ENCODE assay signal across 29 cellular contexts in the genomic region with DNA sequence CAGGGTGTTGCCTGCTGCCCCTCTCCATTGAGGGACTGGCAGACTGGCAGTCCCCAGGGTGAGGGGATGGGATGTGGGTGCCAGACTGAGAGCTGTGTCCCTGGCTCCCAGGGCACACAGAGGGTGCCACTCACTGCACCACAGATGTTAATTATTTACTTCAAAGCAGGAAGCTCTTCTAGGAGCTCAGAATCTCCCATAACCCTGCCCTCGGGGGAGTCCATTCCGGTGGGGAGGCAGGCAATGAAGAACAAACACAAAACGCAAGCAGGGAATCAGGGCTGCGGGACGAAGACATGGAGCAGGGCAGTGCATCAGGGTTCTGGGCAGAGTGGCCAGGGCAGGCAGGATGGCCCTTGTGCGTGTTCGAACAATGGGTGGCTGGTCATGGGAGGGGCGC. TPM values are rescaled to one million over a fixed set of nuclear protein-coding genes. Genes with fewer than 3 reads are reported as not detected.
"Had no signal": no experiment of that assay in that cellular context is flagged by ENCODE, and none has a peak within 500 bp of the region (broad histone marks: within the 10 kb centered on the region; RNA-seq: fewer than 3 reads in every experiment).

No MANE protein-coding gene starts in this region.

- ATAC-seq: heart right ventricle; left ventricle myocardium superior; lower lobe of right lung; natural killer cell; pancreas; sciatic nerve; stimulated activated naive CD8-positive, alpha-beta T cell treated with anti-CD3 and anti-CD28 coated beads, Interleukin-15, amount 100 ng/mL, for 72 hours; upper lobe of right lung had no signal

- H3K27ac ChIP-seq: coronary artery, esophagus muscularis mucosa, heart right ventricle, lower lobe of right lung, neutrophil, suprapubic skin, transverse colon, upper lobe of right lung, uterus had no signal

- DNase-seq: dermis blood vessel endothelial cell; effector memory CD4-positive, alpha-beta T cell; foreskin melanocyte; glutamatergic neuron; heart right ventricle; hippocampal formation; left ventricle myocardium superior; lower lobe of right lung; natural killer cell; pancreas; stimulated activated CD4-positive, alpha-beta T cell treated with anti-CD3 and anti-CD28 coated beads, Interleukin-12 subunit alpha, Interleukin-12 subunit beta, amount 100 ng/mL, for 4 hours; stimulated activated CD4-positive, alpha-beta T cell treated with anti-CD3 and anti-CD28 coated beads, Interleukin-1b, Interleukin-23, amount 100 ng/mL, for 48 hours; stimulated activated CD4-positive, alpha-beta T cell treated with anti-CD3 and anti-CD28 coated beads, Interleukin-4, amount 100 ng/mL, for 1 hour; stimulated activated CD8-positive, alpha-beta memory T cell treated with anti-CD3 and anti-CD28 coated beads, Interleukin-4, amount 100 ng/mL, for 48 hours; stimulated activated naive CD4-positive, alpha-beta T cell; stimulated activated naive CD8-positive, alpha-beta T cell treated with anti-CD3 and anti-CD28 coated beads, Interleukin-15, amount 100 ng/mL, for 72 hours; transverse colon; upper lobe of right lung; uterus had no signal

RNA-seq across cellular contexts. Expression of gene FLRT1, which starts 24.4 kb away (rescaled TPM):
- total RNA-seq: dermis blood vessel endothelial cell, endothelial cell of umbilical vein, epithelial cell of proximal tubule, lower lobe of right lung, mesenteric fat pad, natural killer cell, omental fat pad, pulmonary artery endothelial cell, suprapubic skin, upper lobe of right lung had no signal
